ENCODE assay signal across 21 cellular contexts in genomic region chr17:82808006-82808405, GRCh38. TPM values are rescaled to one million over a fixed set of nuclear protein-coding genes. Genes with fewer than 3 reads are reported as not detected.
DNase-seq lines count a peak whose midpoint lies in the region; ATAC-seq, FAIRE-seq and TF ChIP-seq lines count a peak whose summit lies in the region.
"Had no signal": no experiment of that assay in that cellular context is flagged by ENCODE, and none has a peak within 500 bp of the region (broad histone marks: within the 10 kb centered on the region; RNA-seq: fewer than 3 reads in every experiment).

No MANE protein-coding gene starts in this region.

- H3K23ac ChIP-seq in H9 (ENCODE audit: insufficient read length, low read depth, low read length): no peak overlapping the region

- H3K4me2 ChIP-seq in H9 (ENCODE audit: insufficient read depth, insufficient read length, low read length) (no peak overlapping the region), OCI-LY1 (ENCODE audit: low read length) (no peak overlapping the region)

- H3K9ac ChIP-seq in H9 (ENCODE audit: extremely low read depth, insufficient read length, low read length) (no peak overlapping the region), OCI-LY1 (ENCODE audit: low read length) (no peak overlapping the region)
- H3K9ac ChIP-seq: BLaER1 had no signal

- ATAC-seq in heart right ventricle (no peak), left ventricle myocardium superior (no peak), GM19455 (IDR thresholded peaks at IDR 0.05; ENCODE audit: unreplicated experiment) (no peak)
- ATAC-seq in stimulated activated naive B cell treated with anti-CD40 and anti-IgM and Interleukin-4, amounts not matched to agents 10 μg/mL and 1 μg/mL and 100 μg/mL, for 72 hours (replicated peaks): no peak
- ATAC-seq: PC-3, SK-N-SH treated with all-trans-retinoic acid at 6 μM for 48 hours had no signal

- H3K23me2 ChIP-seq in H9 (ENCODE audit: insufficient read length, low read depth, low read length, poor library complexity, severe bottlenecking): no peaks in the 10 kb centered on the region

- no peak overlapping the region; the same call in 1 of the 2 replicates for H3K14ac ChIP-seq in H9 (ENCODE audit: insufficient read depth, low read length)

- H3K36me3 ChIP-seq in heart right ventricle (peaks cover 0 to 59% (median 12%) of the 10 kb centered on the region in 9 donors), OCI-LY1 (ENCODE audit: insufficient read depth, low read length) (peaks cover 30% of the 10 kb centered on the region)

- no peaks in the 10 kb centered on the region for H3K9me2 ChIP-seq in OCI-LY1 (ENCODE audit: low read depth, low read length)

- peaks cover 0 to under 1% of the 10 kb centered on the region in 2 experiments; a peak in 1 of 5 replicates for H3K9me3 Mint-ChIP-seq in H9
- H3K9me3 Mint-ChIP-seq in stimulated activated naive B cell treated with anti-CD40 and anti-IgM and Interleukin-4, amounts not matched to agents 10 μg/mL and 1 μg/mL and 100 μg/mL, for 72 hours: no peaks in the 10 kb centered on the region
- H3K9me3 Mint-ChIP-seq: CD4-positive, alpha-beta memory T cell had no signal

- H4K8ac ChIP-seq in H9 (replicated peaks; ENCODE audit: insufficient read length, low read depth, low read length): no peak overlapping the region

- DNase-seq in heart right ventricle (no peak), left ventricle myocardium superior (no peak), H9 (no peak), RCC 7860 (ENCODE audit: low spot score) (no peak)
- no peak for DNase-seq in stimulated activated naive B cell treated with anti-CD40 and anti-IgM and Interleukin-4, amounts not matched to agents 10 μg/mL and 1 μg/mL and 100 μg/mL, for 72 hours
- DNase-seq: CD4-positive, alpha-beta memory T cell; GOT3; Kasumi-1; NCI-H1694; NCI-H2081; NCI-H748 treated with DMSO at 0.1 percent for 48 hours; PC-3; RPMI8226 had no signal

- H2BK12ac ChIP-seq in H9 (ENCODE audit: insufficient read length, low read depth, low read length): no peak overlapping the region

- 0 out of 2 replicates have a peak, but pooled peaks cover 1% of the 10 kb centered on the region for H3K79me2 ChIP-seq in H9 (ENCODE audit: insufficient read depth, low read length)
- H3K79me2 ChIP-seq in OCI-LY1 (ENCODE audit: insufficient read depth, low read length): no peaks in the 10 kb centered on the region

- intact Hi-C loops in heart right ventricle (cut with DNase I) (loop anchor here in 1 of 10 donors (5.0 kb wide), 1 partner anchor 34 kb away; the partner anchor contains the start of gene ZNF750), left ventricle myocardium superior (cut with micrococcal nuclease) (no loop called here)

- H2BK20ac ChIP-seq in H9 (ENCODE audit: low read depth, low read length, poor library complexity, severe bottlenecking): no peak overlapping the region

- H3K18ac ChIP-seq in H9 (ENCODE audit: insufficient read length, low read depth, low read length): no peak overlapping the region

- 94% methylated on average over 8 of the region's 8 CpGs for WGBS in heart right ventricle, 2 donors
- no CpG with 5 or more reads among the region's 8 CpGs for WGBS in H9 (ENCODE audit: extremely low coverage, insufficient read length, low lambda C conversion rate)

- no peak for TF ChIP-seq CTCF in heart right ventricle (IDR thresholded peaks at IDR 0.05)
- no peak for TF ChIP-seq CTCF in H9 (conservative IDR thresholded peaks at IDR 0.05)
- TF ChIP-seq CTCF in OCI-LY1 (IDR thresholded peaks at IDR 0.05; ENCODE audit: low read length): no peak

- H3K27me3 Mint-ChIP-seq in H9 (ENCODE audit: low read depth): no peaks in the 10 kb centered on the region
- no peaks in the 10 kb centered on the region for H3K27me3 Mint-ChIP-seq in stimulated activated naive B cell treated with anti-CD40 and anti-IgM and Interleukin-4, amounts not matched to agents 10 μg/mL and 1 μg/mL and 100 μg/mL, for 72 hours
- H3K27me3 Mint-ChIP-seq: CD4-positive, alpha-beta memory T cell had no signal

- H3K4me3 ChIP-seq in heart right ventricle (no peak overlapping the region), OCI-LY1 (ENCODE audit: low read depth, low read length, poor library complexity, severe bottlenecking) (no peak overlapping the region)
- H3K4me3 ChIP-seq: BLaER1 had no signal

- H3K4me3 Mint-ChIP-seq in H9: no peak overlapping the region
- H3K4me3 Mint-ChIP-seq in stimulated activated naive B cell treated with anti-CD40 and anti-IgM and Interleukin-4, amounts not matched to agents 10 μg/mL and 1 μg/mL and 100 μg/mL, for 72 hours: no peak overlapping the region
- H3K4me3 Mint-ChIP-seq: CD4-positive, alpha-beta memory T cell had no signal

- peak overlapping the region in 2 of 3 experiments; percentile 52 to 53; a peak in 2 of 7 replicates for H3K27ac Mint-ChIP-seq in H9
- peak overlapping the region; percentile 69 for H3K27ac Mint-ChIP-seq in stimulated activated naive B cell treated with anti-CD40 and anti-IgM and Interleukin-4, amounts not matched to agents 10 μg/mL and 1 μg/mL and 100 μg/mL, for 72 hours

- FAIRE-seq in RCC 7860 (lab: Jason Lieb, UNC): no peak
- FAIRE-seq: G401.6, GM12892 had no signal

- H2AFZ ChIP-seq in H9 (ENCODE audit: low read length) (no peak overlapping the region), OCI-LY1 (ENCODE audit: low read length) (no peak overlapping the region)

- H4K5ac ChIP-seq in H9 (ENCODE audit: insufficient read length, low read depth, low read length): no peak overlapping the region

- no peak overlapping the region for H2AK5ac ChIP-seq in H9 (ENCODE audit: insufficient read length, low read length)

- H2BK5ac ChIP-seq in H9 (ENCODE audit: insufficient read length, low read length): no peak overlapping the region

- H3K4me1 Mint-ChIP-seq in H9: peaks cover 4 to 6% of the 10 kb centered on the region in 2 experiments; a peak in 3 of 4 replicates
- H3K4me1 Mint-ChIP-seq in stimulated activated naive B cell treated with anti-CD40 and anti-IgM and Interleukin-4, amounts not matched to agents 10 μg/mL and 1 μg/mL and 100 μg/mL, for 72 hours: peaks cover 6 to 9% of the 10 kb centered on the region in 2 donors

- no peaks in the 10 kb centered on the region for H3K79me1 ChIP-seq in H9 (ENCODE audit: insufficient read depth, low read depth, low read length, poor library complexity, severe bottlenecking)

- H3K27me3 ChIP-seq in heart right ventricle (no peaks in the 10 kb centered on the region), H9 (ENCODE audit: insufficient read depth, low read length) (no peaks in the 10 kb centered on the region), OCI-LY1 (ENCODE audit: insufficient read depth, low read length) (no peaks in the 10 kb centered on the region)
- H3K27me3 ChIP-seq: BLaER1 had no signal

- H4K20me1 ChIP-seq in H9 (ENCODE audit: control insufficient read depth, insufficient read depth, insufficient read length): no peaks in the 10 kb centered on the region
- no peaks in the 10 kb centered on the region for H4K20me1 ChIP-seq in OCI-LY1 (ENCODE audit: insufficient read depth, low read length)

- peaks cover 11 to 59% (median 55%) of the 10 kb centered on the region in 3 experiments; a peak in 6 of 7 replicates for H3K36me3 Mint-ChIP-seq in H9 (ENCODE audit: insufficient read depth in 1 of 3, low read depth in 3 of 3)
- peaks cover 43 to 59% of the 10 kb centered on the region in 2 donors for H3K36me3 Mint-ChIP-seq in stimulated activated naive B cell treated with anti-CD40 and anti-IgM and Interleukin-4, amounts not matched to agents 10 μg/mL and 1 μg/mL and 100 μg/mL, for 72 hours

- H3K4ac ChIP-seq in H9 (ENCODE audit: low read depth, low read length): no peak overlapping the region

- no peak overlapping the region for H2BK15ac ChIP-seq in H9 (ENCODE audit: low read depth, low read length)

- H3K9me3 ChIP-seq in heart right ventricle: no peaks in the 10 kb centered on the region
- H3K9me3 ChIP-seq in H9 (ENCODE audit: control insufficient read depth, low read depth, low read length): no peaks in the 10 kb centered on the region
- H3K9me3 ChIP-seq in OCI-LY1 (ENCODE audit: low read length): no peaks in the 10 kb centered on the region
- H3K9me3 ChIP-seq: BLaER1 had no signal

- no peak overlapping the region for H3K56ac ChIP-seq in H9 (ENCODE audit: insufficient read length, low read depth, low read length)

- H3K4me1 ChIP-seq in heart right ventricle (peaks cover 13 to 47% (median 34%) of the 10 kb centered on the region in 9 donors), H9 (ENCODE audit: insufficient read depth, low read length) (no peaks in the 10 kb centered on the region), OCI-LY1 (ENCODE audit: insufficient read depth, low read length, severe bottlenecking) (peaks cover 10% of the 10 kb centered on the region)

- H4K91ac ChIP-seq in H9 (ENCODE audit: insufficient read length, low read depth, low read length): no peak overlapping the region

- H3F3A ChIP-seq in OCI-LY1 (ENCODE audit: insufficient read depth, low read length): no peaks in the 10 kb centered on the region

- no peak overlapping the region for H2BK120ac ChIP-seq in H9 (ENCODE audit: low read depth, low read length, poor library complexity, severe bottlenecking)

- H3T11ph ChIP-seq in H9 (ENCODE audit: low read length): no peak overlapping the region

- H3K27ac ChIP-seq in heart right ventricle (peak overlapping the region in 7 of 10 donors; percentile 29 to 77 (median 65)), H9 (ENCODE audit: insufficient read length, low read depth, low read length) (no peak overlapping the region), OCI-LY1 (ENCODE audit: low read depth, low read length, poor library complexity, severe bottlenecking) (peak overlapping the region; percentile 47)
- H3K27ac ChIP-seq: BLaER1 had no signal

RNA-seq across cellular contexts. Expression of gene ZNF750, which starts 31.8 kb away (rescaled TPM):
- total RNA-seq in heart right ventricle (under 1 TPM in 3 of 10 donors, not detected in 7; 0.11 to 0.20 (median 0.15) TPM), left ventricle myocardium superior (0.15 TPM), H9 (2021) (0.09 TPM in 1 of 2 replicates, not detected in the other)
- under 1 TPM; 0.14 to 0.15 TPM for polyA plus RNA-seq in heart right ventricle
- total RNA-seq: CD4-positive, alpha-beta memory T cell; Daoy; NCI-H460; PC-3 had no signal
- polyA plus RNA-seq: CD4-positive, alpha-beta memory T cell had no signal

RNA-seq across cellular contexts. Expression of gene TBCD, which starts 56.1 kb away (rescaled TPM):
- total RNA-seq in heart right ventricle (10 to 100 TPM; 41.3 to 79.0 (median 49.6) TPM), left ventricle myocardium superior (53.4 TPM), H9 (2021) (123 and 129 TPM in 2 replicates)
- 100 to 1,000 TPM in 1 of 2 donors, 10 to 100 TPM in 1; 89.8 to 107 TPM for polyA plus RNA-seq in heart right ventricle
